In genomic region chr12:91958816-91959215, GRCh38 we compare ENCODE assay signal across 17 cellular contexts.
DNase-seq lines count a peak whose midpoint lies in the region; ATAC-seq and TF ChIP-seq lines count a peak whose summit lies in the region.
"Had no signal": no experiment of that assay in that cellular context is flagged by ENCODE, and none has a peak within 500 bp of the region (broad histone marks: within the 10 kb centered on the region; RNA-seq: fewer than 3 reads in every experiment).

No MANE protein-coding gene starts in this region.

- H3T11ph ChIP-seq in H9 (ENCODE audit: low read length): no peak overlapping the region

- H2AFZ ChIP-seq in mammary epithelial cell (ENCODE audit: low read depth, low read length): no peak overlapping the region
- no peak overlapping the region for H2AFZ ChIP-seq in H9 (ENCODE audit: low read length)
- H2AFZ ChIP-seq: GM23338 had no signal

- H3K27me3 ChIP-seq in mammary epithelial cell (ENCODE audit: insufficient read depth, low read length) (no peaks in the 10 kb centered on the region), H9 (ENCODE audit: insufficient read depth, low read length) (no peaks in the 10 kb centered on the region)
- H3K27me3 ChIP-seq: breast epithelium had no signal

- H4K91ac ChIP-seq in H9 (ENCODE audit: insufficient read length, low read depth, low read length): no peak overlapping the region

- intact Hi-C loops in mammary epithelial cell (cut with micrococcal nuclease): no loop called here
- intact Hi-C loops in MCF 10A (cut with micrococcal nuclease): no loop called here

- dilution Hi-C loops in mammary epithelial cell (cut with HindIII; ENCODE audit: low sequenced_read_pairs): no loop called here

- H3K23ac ChIP-seq in H9 (ENCODE audit: insufficient read length, low read depth, low read length): no peak overlapping the region

- 52% methylated on average over 3 of the region's 5 CpGs for WGBS in mammary epithelial cell (ENCODE audit: low coverage, missing lambda C conversion rate)
- no CpG with 5 or more reads among the region's 5 CpGs for WGBS in H9 (ENCODE audit: extremely low coverage, insufficient read length, low lambda C conversion rate)

- H3K27ac ChIP-seq in mammary epithelial cell (ENCODE audit: insufficient read depth, low read depth, low read length): no peak overlapping the region
- no peak overlapping the region for H3K27ac ChIP-seq in H9 (ENCODE audit: insufficient read length, low read depth, low read length)
- H3K27ac ChIP-seq: A549, breast epithelium had no signal

- no peaks in the 10 kb centered on the region for H3K79me1 ChIP-seq in H9 (ENCODE audit: insufficient read depth, low read depth, low read length, poor library complexity, severe bottlenecking)

- DNase-seq in mammary epithelial cell (peak; percentile 89), MCF 10A (ENCODE audit: unreplicated experiment) (no peak), amniotic epithelial cell (ENCODE audit: low read depth) (peak; percentile 82), foreskin fibroblast (peak; percentile 60 to 73), H9 (no peak), GDM1 (lab: John Stamatoyannopoulos, UW) (no peak)
- DNase-seq in activated CD4-positive, alpha-beta T cell treated with anti-CD3 and anti-CD28 coated beads for 48 hours: no peak
- DNase-seq: activated CD4-positive, alpha-beta T cell treated with anti-CD3 and anti-CD28 coated beads, Interleukin-2, amount 10 ng/mL, durations not matched to agents 7 days and 5 days; NCI-H1092 treated with DMSO at 0.1 percent for 48 hours; NCI-H510A; RPMI8226 had no signal

- no peaks in the 10 kb centered on the region for H3K27me3 Mint-ChIP-seq in MCF 10A (ENCODE audit: insufficient read depth, unreplicated experiment)
- H3K27me3 Mint-ChIP-seq in H9 (ENCODE audit: low read depth): no peaks in the 10 kb centered on the region
- H3K27me3 Mint-ChIP-seq: activated CD4-positive, alpha-beta T cell treated with anti-CD3 and anti-CD28 coated beads, Interleukin-2, amount 10 ng/mL, durations not matched to agents 7 days and 5 days; type B pancreatic cell had no signal

- H3K27ac Mint-ChIP-seq in MCF 10A (ENCODE audit: low read depth, unreplicated experiment) (no peak overlapping the region), H9 (no peak overlapping the region)
- H3K27ac Mint-ChIP-seq: activated CD4-positive, alpha-beta T cell treated with anti-CD3 and anti-CD28 coated beads, Interleukin-2, amount 10 ng/mL, durations not matched to agents 7 days and 5 days; activated T-helper 1 cell treated with anti-CD3 and anti-CD28 coated beads, Interleukin-12 subunit alpha, Interleukin-12 subunit beta, Interleukin-2, Interleukin-4 antibody, amounts not matched to agents 30 ng/mL and 10 ng/mL and 1 ng/mL, durations not matched to agents 14 hours and 24 hours and 36 hours; GM23338; type B pancreatic cell had no signal

- no peak overlapping the region for H2BK5ac ChIP-seq in H9 (ENCODE audit: insufficient read length, low read length)

- H3K23me2 ChIP-seq in H9 (ENCODE audit: insufficient read length, low read depth, low read length, poor library complexity, severe bottlenecking): no peaks in the 10 kb centered on the region

- H3K9ac ChIP-seq in mammary epithelial cell (ENCODE audit: insufficient read depth, low read length) (no peak overlapping the region), H9 (ENCODE audit: extremely low read depth, insufficient read length, low read length) (no peak overlapping the region)

- ATAC-seq in GM21390 (IDR thresholded peaks at IDR 0.05; ENCODE audit: unreplicated experiment): no peak
- ATAC-seq: A549, GM23338 had no signal

- no peaks in the 10 kb centered on the region for H3K4me1 Mint-ChIP-seq in MCF 10A (ENCODE audit: insufficient read depth, unreplicated experiment)
- H3K4me1 Mint-ChIP-seq in H9: no peaks in the 10 kb centered on the region
- H3K4me1 Mint-ChIP-seq: GM23338 had no signal

- H4K8ac ChIP-seq in H9 (replicated peaks; ENCODE audit: insufficient read length, low read depth, low read length): no peak overlapping the region

- no peak overlapping the region for H3K56ac ChIP-seq in H9 (ENCODE audit: insufficient read length, low read depth, low read length)

- no peak overlapping the region for H2BK12ac ChIP-seq in H9 (ENCODE audit: insufficient read length, low read depth, low read length)

- H3K4me3 ChIP-seq in mammary epithelial cell (replicated peaks in 1 of 3; ENCODE audit: insufficient read depth in 1 of 3, low read depth in 2 of 3, low read length in 3 of 3) (no peak overlapping the region), foreskin fibroblast (ENCODE audit: low read depth in 1 of 2, low read length in 2 of 2) (no peak overlapping the region)
- H3K4me3 ChIP-seq: A549, breast epithelium, GM23338 had no signal

- H3K4me1 ChIP-seq in mammary epithelial cell (ENCODE audit: insufficient read depth, low read length) (no peaks in the 10 kb centered on the region), H9 (ENCODE audit: insufficient read depth, low read length) (no peaks in the 10 kb centered on the region; the same call in 1 of the 2 replicates)
- H3K4me1 ChIP-seq: A549, breast epithelium had no signal

- no peak overlapping the region for H2BK120ac ChIP-seq in H9 (ENCODE audit: low read depth, low read length, poor library complexity, severe bottlenecking)

- in situ Hi-C loops in mammary epithelial cell (cut with MboI; ENCODE audit: low sequenced_read_pairs in 2 of 2): no loop called here

- H3K9me3 Mint-ChIP-seq in MCF 10A (ENCODE audit: unreplicated experiment) (no peaks in the 10 kb centered on the region), H9 (no peaks in the 10 kb centered on the region)
- H3K9me3 Mint-ChIP-seq: activated T-helper 1 cell treated with anti-CD3 and anti-CD28 coated beads, Interleukin-12 subunit alpha, Interleukin-12 subunit beta, Interleukin-2, Interleukin-4 antibody, amounts not matched to agents 30 ng/mL and 10 ng/mL and 1 ng/mL, durations not matched to agents 14 hours and 24 hours and 36 hours; GM23338 had no signal

- no peak overlapping the region for H2AK5ac ChIP-seq in H9 (ENCODE audit: insufficient read length, low read length)

- POLR2A ChIA-PET in MCF 10A (lab: Yijun Ruan, JAX): interaction anchor here (0.6 to 1.2 kb wide), 4 partner anchors 9 to 70 kb away, joined by 3 read pairs; no protein-coding TSS in a partner anchor

- no peak overlapping the region for H3K14ac ChIP-seq in H9 (ENCODE audit: insufficient read depth, low read length)

- H3K9me3 ChIP-seq in mammary epithelial cell (replicated peaks; ENCODE audit: insufficient read depth, low read length) (no peaks in the 10 kb centered on the region), H9 (ENCODE audit: control insufficient read depth, low read depth, low read length) (no peaks in the 10 kb centered on the region)
- H3K9me3 ChIP-seq: A549, breast epithelium had no signal

- H2BK15ac ChIP-seq in H9 (ENCODE audit: low read depth, low read length): no peak overlapping the region

- H4K5ac ChIP-seq in H9 (ENCODE audit: insufficient read length, low read depth, low read length): no peak overlapping the region

- no peak overlapping the region for H3K4me3 Mint-ChIP-seq in MCF 10A (ENCODE audit: unreplicated experiment)
- no peak overlapping the region for H3K4me3 Mint-ChIP-seq in H9
- H3K4me3 Mint-ChIP-seq: activated CD4-positive, alpha-beta T cell treated with anti-CD3 and anti-CD28 coated beads, Interleukin-2, amount 10 ng/mL, durations not matched to agents 7 days and 5 days; activated T-helper 1 cell treated with anti-CD3 and anti-CD28 coated beads, Interleukin-12 subunit alpha, Interleukin-12 subunit beta, Interleukin-2, Interleukin-4 antibody, amounts not matched to agents 30 ng/mL and 10 ng/mL and 1 ng/mL, durations not matched to agents 14 hours and 24 hours and 36 hours; GM23338; type B pancreatic cell had no signal

- CTCF ChIA-PET in mammary epithelial cell (lab: Charles Lee; ENCODE audit: low non-redundant PET) (no interaction called here), MCF 10A (lab: Yijun Ruan, JAX) (no interaction called here)

- no peaks in the 10 kb centered on the region for H4K20me1 ChIP-seq in mammary epithelial cell (ENCODE audit: insufficient read depth, low read length)
- no peaks in the 10 kb centered on the region for H4K20me1 ChIP-seq in H9 (ENCODE audit: control insufficient read depth, insufficient read depth, insufficient read length)

- H2BK20ac ChIP-seq in H9 (ENCODE audit: low read depth, low read length, poor library complexity, severe bottlenecking): no peak overlapping the region

- no peak overlapping the region for H3K18ac ChIP-seq in H9 (ENCODE audit: insufficient read length, low read depth, low read length)

- no peaks in the 10 kb centered on the region for H3K36me3 Mint-ChIP-seq in MCF 10A (ENCODE audit: insufficient read depth, unreplicated experiment)
- H3K36me3 Mint-ChIP-seq in H9 (ENCODE audit: insufficient read depth in 1 of 3, low read depth in 3 of 3): no peaks in the 10 kb centered on the region

- H3K4ac ChIP-seq in H9 (ENCODE audit: low read depth, low read length): no peak overlapping the region

- TF ChIP-seq CTCF in mammary epithelial cell (conservative IDR thresholded peaks at IDR 0.05 in 1 of 2, IDR thresholded peaks at IDR 0.05 in 1 of 2; ENCODE audit: extremely low read depth in 1 of 2, insufficient read depth in 1 of 2, low read depth in 1 of 2, low read length in 2 of 2) (no peak), MCF 10A (IDR thresholded peaks at IDR 0.05; ENCODE audit: unreplicated experiment) (no peak), foreskin fibroblast (IDR thresholded peaks at IDR 0.05; ENCODE audit: low read depth, low read length) (no peak), H9 (conservative IDR thresholded peaks at IDR 0.05) (no peak)

- BruUV-seq in mammary epithelial cell (replicated peaks; lab: Mats Ljungman, UMichigan): no TSS peak
- BruUV-seq in MCF 10A (replicated peaks; lab: Mats Ljungman, UMichigan): no TSS peak

- H3K79me2 ChIP-seq in mammary epithelial cell (ENCODE audit: insufficient read depth, low read length) (no peaks in the 10 kb centered on the region), H9 (ENCODE audit: insufficient read depth, low read length) (no peaks in the 10 kb centered on the region)

- H3K36me3 ChIP-seq in mammary epithelial cell (ENCODE audit: insufficient read depth, low read length): no peaks in the 10 kb centered on the region
- H3K36me3 ChIP-seq: breast epithelium had no signal

- H3K4me2 ChIP-seq in mammary epithelial cell (ENCODE audit: insufficient read depth, low read depth, low read length) (no peak overlapping the region), H9 (ENCODE audit: insufficient read depth, insufficient read length, low read length) (no peak overlapping the region)
- H3K4me2 ChIP-seq: A549, GM23338 had no signal

Comparison
In these comparisons a context has a peak if more than half of its experiments do, and no peak if none do; other contexts are left out.
1. DNase-seq: peak in mammary epithelial cell (single experiment), amniotic epithelial cell (single experiment) and foreskin fibroblast (2 of 2); none in MCF 10A (single experiment), H9 (single experiment), GDM1 (single experiment) and activated CD4-positive, alpha-beta T cell treated with anti-CD3 and anti-CD28 coated beads for 48 hours (single experiment).